Comparison of ENCODE assay signal across 16 cellular contexts in the genomic region with DNA sequence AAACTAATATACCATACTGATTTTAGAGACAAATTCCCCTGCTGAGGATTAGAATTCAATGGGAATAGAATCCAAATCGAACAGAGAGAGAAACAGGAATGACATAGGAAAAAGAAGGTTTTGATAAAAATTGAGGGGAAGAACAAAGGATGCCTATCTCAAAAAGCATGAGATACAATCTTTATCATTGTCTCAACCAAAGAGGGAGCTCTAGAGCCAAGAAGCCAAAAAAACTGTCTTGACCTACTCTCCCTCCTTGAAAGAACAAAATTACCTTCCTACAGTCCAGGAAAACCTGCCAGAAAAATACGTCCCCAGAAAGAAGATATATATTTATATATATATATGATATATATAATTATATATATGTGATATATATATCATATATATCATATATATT. TPM values are rescaled to one million over a fixed set of nuclear protein-coding genes. Genes with fewer than 3 reads are reported as not detected.
DNase-seq lines count a peak whose midpoint lies in the region; ATAC-seq and TF ChIP-seq lines count a peak whose summit lies in the region.
"Had no signal": no experiment of that assay in that cellular context is flagged by ENCODE, and none has a peak within 500 bp of the region (broad histone marks: within the 10 kb centered on the region; RNA-seq: fewer than 3 reads in every experiment).

No MANE protein-coding gene starts in this region.

- H3K27me3 Mint-ChIP-seq in neural crest cell (ENCODE audit: low read depth): no peaks in the 10 kb centered on the region

- peak; percentile 43 for DNase-seq in NCI-H82 (lab: John Stamatoyannopoulos, UW)
- DNase-seq in NCI-H82 treated with DMSO at 0.1 percent for 48 hours (lab: John Stamatoyannopoulos, UW; ENCODE audit: unreplicated experiment): no peak
- DNase-seq in SK-MEL-5 (ENCODE audit: low read depth, low spot score): peak; percentile 66
- DNase-seq in neural crest cell (ENCODE audit: low read depth, low spot score): no peak
- no peak for DNase-seq in SKM-1 treated with dmso at 0.1 percent for 144 hours (lab: John Stamatoyannopoulos, UW; ENCODE audit: unreplicated experiment)
- no peak for DNase-seq in coronary artery (ENCODE audit: low spot score)
- DNase-seq: activated CD4-positive, CD25-positive, alpha-beta regulatory T cell; activated T-cell treated with anti-CD3 and anti-CD28 coated beads, Interleukin-2, amount 50 U/mL, for 48 hours; DMS 273 treated with DMSO at 0.1 percent for 48 hours; islet precursor cell; NCI-H2081; right lobe of liver had no signal

- TF ChIP-seq CTCF in neural crest cell (conservative IDR thresholded peaks at IDR 0.05): peak; percentile 26
- no peak for TF ChIP-seq CTCF in coronary artery (IDR thresholded peaks at IDR 0.05)

- H3K9me3 Mint-ChIP-seq in neural crest cell: no peaks in the 10 kb centered on the region

- H3K27ac ChIP-seq in coronary artery: no peak overlapping the region
- H3K27ac ChIP-seq: A549, right lobe of liver, thoracic aorta had no signal

- in situ Hi-C loops in SK-MEL-5 (cut with HindIII; ENCODE audit: low pct_unique_long_range_greater_than_20kb, low sequenced_read_pairs): no loop called here

- ATAC-seq in HG02870 (IDR thresholded peaks at IDR 0.05; ENCODE audit: unreplicated experiment): peak; percentile 36
- no peak for ATAC-seq in GM18517 (IDR thresholded peaks at IDR 0.05; ENCODE audit: unreplicated experiment)
- ATAC-seq: A549, right lobe of liver had no signal

- H3K4me3 Mint-ChIP-seq in neural crest cell: no peak overlapping the region

- no peak overlapping the region for H3K27ac Mint-ChIP-seq in neural crest cell (ENCODE audit: unreplicated experiment)

- no peak overlapping the region for H3K4me3 ChIP-seq in coronary artery
- H3K4me3 ChIP-seq: A549, right lobe of liver, thoracic aorta had no signal

- H3K4me1 Mint-ChIP-seq in neural crest cell: peaks cover 29% of the 10 kb centered on the region

- peaks cover 6% of the 10 kb centered on the region for H3K36me3 Mint-ChIP-seq in neural crest cell (ENCODE audit: low read depth)

RNA-seq across cellular contexts. Expression of a gene that starts 39.2 kb away (rescaled TPM):
- total RNA-seq in SK-MEL-5 (2014; rRNA removed; shearing (Covaris generic)): 9.1 and 9.8 TPM in 2 replicates
- 0.31 TPM in 1 of 2 replicates, not detected in the other for polyA plus RNA-seq in SK-MEL-5 (2015; cell fraction: cytosol; rRNA removed)
- 30.2 and 36.4 TPM in 2 replicates for polyA plus RNA-seq in SK-MEL-5 (2015; cell fraction: nucleus; rRNA removed)
- 40.6 and 40.9 TPM in 2 replicates for total RNA-seq in neural crest cell

Comparison
In these comparisons a context has a peak if more than half of its experiments do, and no peak if none do; other contexts are left out.
1. DNase-seq: peak in NCI-H82 (single experiment) and SK-MEL-5 (single experiment); none in NCI-H82 treated with DMSO at 0.1 percent for 48 hours (single experiment), neural crest cell (single experiment), SKM-1 treated with dmso at 0.1 percent for 144 hours (single experiment) and coronary artery (single experiment).